In the genomic region with DNA sequence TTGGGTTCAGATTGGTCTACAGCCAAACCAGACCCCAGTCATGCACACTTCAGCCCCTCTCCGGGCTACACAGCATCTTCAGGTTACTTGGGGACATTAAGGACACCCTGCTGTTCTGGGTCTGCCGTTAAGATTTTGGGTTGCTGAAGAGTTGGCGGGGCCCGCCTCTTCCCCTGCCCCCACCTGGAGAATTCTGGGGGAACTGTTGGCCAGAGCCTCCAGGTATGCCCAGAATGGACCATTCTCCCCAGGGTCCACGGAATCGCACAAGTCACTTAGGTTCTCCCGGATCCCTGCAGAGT, we compare ENCODE assay signal across 6 cellular contexts. TPM values are rescaled to one million over a fixed set of nuclear protein-coding genes. Genes with fewer than 3 reads are reported as not detected.
DNase-seq lines count a peak whose midpoint lies in the region; ATAC-seq and TF ChIP-seq lines count a peak whose summit lies in the region.

No MANE protein-coding gene starts in this region.

- H3K4me1 Mint-ChIP-seq in stimulated activated naive CD8-positive, alpha-beta T cell treated with anti-CD3 and anti-CD28 coated beads, Interleukin-15, Interleukin-2, amounts not matched to agents 100 ng/mL and 50 ng/mL, for 24 hours (ENCODE audit: low read depth): peaks cover 4% of the 10 kb centered on the region

- peaks cover 4% of the 10 kb centered on the region for H4K20me1 ChIP-seq in hepatocyte (ENCODE audit: insufficient read depth, poor library complexity, severe bottlenecking)

- ATAC-seq in stimulated activated naive CD8-positive, alpha-beta T cell treated with anti-CD3 and anti-CD28 coated beads, Interleukin-15, Interleukin-2, amounts not matched to agents 100 U/mL and 50 U/mL, for 24 hours: no peak
- no peak for ATAC-seq in HG03442 (IDR thresholded peaks at IDR 0.05; ENCODE audit: unreplicated experiment)

- peaks cover 20% of the 10 kb centered on the region for H3K27me3 Mint-ChIP-seq in stimulated activated naive CD8-positive, alpha-beta T cell treated with anti-CD3 and anti-CD28 coated beads, Interleukin-15, Interleukin-2, amounts not matched to agents 100 ng/mL and 50 ng/mL, for 24 hours

- H3K9me3 ChIP-seq in hepatocyte (ENCODE audit: low read depth) (no peaks in the 10 kb centered on the region), vagina (no peaks in the 10 kb centered on the region)

- peak overlapping the region; percentile 39 for H3K4me3 Mint-ChIP-seq in stimulated activated naive CD8-positive, alpha-beta T cell treated with anti-CD3 and anti-CD28 coated beads, Interleukin-15, Interleukin-2, amounts not matched to agents 100 ng/mL and 50 ng/mL, for 24 hours

- H3K9me2 ChIP-seq in hepatocyte (replicated peaks; ENCODE audit: insufficient read depth): no peaks in the 10 kb centered on the region

- peak overlapping the region; percentile 92 for H3K27ac ChIP-seq in hepatocyte
- peak overlapping the region; percentile 88 for H3K27ac ChIP-seq in vagina

- H3K27me3 ChIP-seq in hepatocyte (no peaks in the 10 kb centered on the region), vagina (no peaks in the 10 kb centered on the region)

- WGBS in hepatocyte (ENCODE audit: low lambda C conversion rate, missing lambda C conversion rate): 24% methylated on average over 7 of the region's 7 CpGs

- no peak for DNase-seq in stimulated activated naive CD8-positive, alpha-beta T cell treated with anti-CD3 and anti-CD28 coated beads, Interleukin-15, Interleukin-2, amounts not matched to agents 100 U/mL and 50 U/mL, for 24 hours
- DNase-seq in hepatocyte (ENCODE audit: low spot score) (no peak), vagina (ENCODE audit: extremely low spot score in 2 of 2) (no peak)
- DNase-seq in stimulated activated CD4-positive, alpha-beta T cell treated with anti-CD3 and anti-CD28 coated beads, Interleukin-2, amount 100 ng/mL, for 48 hours: no peak

- peak overlapping the region; percentile 37 for H2AFZ ChIP-seq in hepatocyte

- H3K4me1 ChIP-seq in hepatocyte (ENCODE audit: insufficient read depth) (peaks cover 26% of the 10 kb centered on the region), vagina (peaks cover 24% of the 10 kb centered on the region)

- TF ChIP-seq CTCF in hepatocyte (IDR thresholded peaks at IDR 0.05; ENCODE audit: poor library complexity) (no peak), vagina (IDR thresholded peaks at IDR 0.05) (no peak)

- peaks cover 45% of the 10 kb centered on the region for H3K79me2 ChIP-seq in hepatocyte

- no peak for TF ChIP-seq POLR2A in vagina (IDR thresholded peaks at IDR 0.05)

- no peaks in the 10 kb centered on the region for H3K9me3 Mint-ChIP-seq in stimulated activated naive CD8-positive, alpha-beta T cell treated with anti-CD3 and anti-CD28 coated beads, Interleukin-15, Interleukin-2, amounts not matched to agents 100 ng/mL and 50 ng/mL, for 24 hours

- H3K4me2 ChIP-seq in hepatocyte: peak overlapping the region; percentile 88

- H3K36me3 Mint-ChIP-seq in stimulated activated naive CD8-positive, alpha-beta T cell treated with anti-CD3 and anti-CD28 coated beads, Interleukin-15, Interleukin-2, amounts not matched to agents 100 ng/mL and 50 ng/mL, for 24 hours (ENCODE audit: low read depth): no peaks in the 10 kb centered on the region

- H3K36me3 ChIP-seq in hepatocyte (replicated peaks; ENCODE audit: insufficient read depth, low read depth) (no peaks in the 10 kb centered on the region), vagina (no peaks in the 10 kb centered on the region)

- intact Hi-C loops in vagina (cut with DNase I): loop anchor here (10.0 kb wide), 1 partner anchor 49 kb away; no protein-coding TSS in a partner anchor

- H3K4me3 ChIP-seq in hepatocyte (peak overlapping the region; percentile 14), vagina (peak overlapping the region; percentile 71 to 91)

- H3K27ac Mint-ChIP-seq in stimulated activated naive CD8-positive, alpha-beta T cell treated with anti-CD3 and anti-CD28 coated beads, Interleukin-15, Interleukin-2, amounts not matched to agents 100 ng/mL and 50 ng/mL, for 24 hours: no peak overlapping the region

RNA-seq across cellular contexts. Expression of a gene that starts 0.4 kb away (rescaled TPM):
- 108 and 127 TPM in 2 replicates for total RNA-seq in hepatocyte
- 159 and 162 TPM in 2 replicates for polyA plus RNA-seq in hepatocyte
- 62.1 TPM for total RNA-seq in vagina

RNA-seq across cellular contexts. Expression of a gene that starts 16.3 kb away (rescaled TPM):
- total RNA-seq in hepatocyte (73.4 and 73.5 TPM in 2 replicates), vagina (17.2 TPM)
- 67.5 and 68.9 TPM in 2 replicates for polyA plus RNA-seq in hepatocyte

RNA-seq across cellular contexts. Expression of a gene that starts 16.5 kb away (rescaled TPM):
- total RNA-seq in hepatocyte (24.7 and 28.8 TPM in 2 replicates), vagina (14.2 TPM)
- 68.4 and 81.8 TPM in 2 replicates for polyA plus RNA-seq in hepatocyte

RNA-seq across cellular contexts. Expression of a gene that starts 22.1 kb away (rescaled TPM):
- total RNA-seq in hepatocyte: 46.1 and 58.2 TPM in 2 replicates
- polyA plus RNA-seq in hepatocyte: 39.2 and 46.4 TPM in 2 replicates
- total RNA-seq in vagina: 13.0 TPM

RNA-seq across cellular contexts. Expression of a gene that starts 54.3 kb away (rescaled TPM):
- 75.8 and 83.2 TPM in 2 replicates for total RNA-seq in hepatocyte
- polyA plus RNA-seq in hepatocyte: 72.5 and 73.2 TPM in 2 replicates
- 36.6 TPM for total RNA-seq in vagina
